ENCODE assay signal across 23 cellular contexts in the genomic region with DNA sequence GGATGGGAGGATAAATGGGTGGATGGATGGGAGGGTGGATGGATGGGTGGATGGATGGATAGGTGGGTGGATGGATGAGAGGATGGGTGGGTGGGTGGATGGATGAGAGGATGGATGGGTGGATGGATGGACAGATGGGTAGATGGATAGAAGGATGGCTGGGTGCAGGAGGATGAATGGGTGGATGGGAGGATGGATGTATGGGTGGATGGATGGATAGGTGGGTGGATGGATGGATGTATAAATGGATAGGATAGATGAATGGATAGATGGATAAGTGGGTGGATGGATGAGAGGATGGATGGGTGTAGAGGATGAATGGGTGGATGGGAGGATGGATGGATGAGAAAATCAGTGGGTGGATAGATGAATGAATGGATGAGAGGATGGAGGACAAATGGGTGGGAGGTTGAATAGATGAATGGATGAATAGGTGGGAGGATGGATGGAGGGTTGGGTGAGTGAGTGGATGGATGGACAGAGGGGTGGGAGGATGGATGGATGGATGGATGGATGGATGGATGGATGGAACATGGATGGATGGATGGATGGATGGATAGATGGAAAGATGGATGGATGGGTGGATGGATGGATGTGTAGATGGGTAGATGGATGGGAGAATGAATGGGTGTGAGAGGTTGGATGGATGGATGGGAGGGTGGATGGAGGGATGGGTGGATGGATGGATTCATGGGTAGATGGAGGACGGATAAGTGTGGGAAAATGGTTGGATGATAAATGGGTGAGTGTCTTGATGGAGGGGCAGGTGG. TPM values are rescaled to one million over a fixed set of nuclear protein-coding genes. Genes with fewer than 3 reads are reported as not detected.
DNase-seq lines count a peak whose midpoint lies in the region; ATAC-seq, FAIRE-seq and TF ChIP-seq lines count a peak whose summit lies in the region.
"Had no signal": no experiment of that assay in that cellular context is flagged by ENCODE, and none has a peak within 500 bp of the region (broad histone marks: within the 10 kb centered on the region; RNA-seq: fewer than 3 reads in every experiment).

No MANE protein-coding gene starts in this region.

- TF ChIP-seq RAD21 in IMR-90 (IDR thresholded peaks at IDR 0.05; ENCODE audit: low read length) (no peak), H1 (IDR thresholded peaks at IDR 0.05 in 1 of 2, conservative IDR thresholded peaks at IDR 0.05 in 1 of 2; ENCODE audit: low read depth in 2 of 2, low read length in 2 of 2) (no peak)

- TF ChIP-seq CTCF in IMR-90 (conservative IDR thresholded peaks at IDR 0.05; ENCODE audit: low read depth, low read length) (no peak), H1 (IDR thresholded peaks at IDR 0.05; ENCODE audit: control extremely low read depth in 1 of 3, insufficient read depth in 1 of 3, low read depth in 1 of 3, low read length in 3 of 3) (no peak), nephron progenitor cell (IDR thresholded peaks at IDR 0.05) (no peak), testis (IDR thresholded peaks at IDR 0.05) (no peak)

- H2BK12ac ChIP-seq in H1 (ENCODE audit: low read depth, low read length) = peak overlapping the region; percentile 50; the same call in 1 of the 2 replicates

- H3K79me1 ChIP-seq in IMR-90 (ENCODE audit: low read depth in 1 of 2, low read length in 2 of 2) (no peaks in the 10 kb centered on the region), H1 (ENCODE audit: low read depth, low read length) (no peaks in the 10 kb centered on the region)

- TF ChIP-seq EP300 in H1 (IDR thresholded peaks at IDR 0.05; ENCODE audit: borderline replicate concordance in 1 of 2, low read depth in 2 of 2, low read length in 2 of 2) = no peak

- FAIRE-seq in H1 (lab: Jason Lieb, UNC) = no peak
- FAIRE-seq: A549, D721Med, G401.6, GM12891, GM19239 had no signal

- TF ChIP-seq POLR2A in IMR-90 (IDR thresholded peaks at IDR 0.05; ENCODE audit: low read depth, low read length) (no peak), H1 (IDR thresholded peaks at IDR 0.05; ENCODE audit: control extremely low read depth in 1 of 2, low read depth in 2 of 2, low read length in 2 of 2) (no peak), testis (IDR thresholded peaks at IDR 0.05) (no peak)

- peak overlapping the region; percentile 63 for H3K27ac Mint-ChIP-seq in activated naive CD4-positive, alpha-beta T cell treated with anti-CD3 and anti-CD28 coated beads, Interleukin-2, amount 50 U/mL, for 24 hours
- no peak overlapping the region for H3K27ac Mint-ChIP-seq in activated naive CD4-positive, alpha-beta T cell treated with anti-CD3 and anti-CD28 coated beads, Interleukin-2, amount 10 ng/mL, durations not matched to agents 7 days and 5 days
- H3K27ac Mint-ChIP-seq in nephron progenitor cell = no peak overlapping the region
- H3K27ac Mint-ChIP-seq: CD4-positive, alpha-beta T cell had no signal

- H4K5ac ChIP-seq in IMR-90 (ENCODE audit: low read depth, low read length) (no peak overlapping the region), H1 (ENCODE audit: insufficient read length, low read depth, low read length) (no peak overlapping the region)

- intact Hi-C loops in IMR-90 (cut with micrococcal nuclease) = no loop called here
- intact Hi-C loops in testis (cut with DNase I; ENCODE audit: low total_unique reads) = no loop called here

- H3K23me2 ChIP-seq in H1 (ENCODE audit: low read depth, low read length) = peaks cover 22% of the 10 kb centered on the region; the same call in 1 of the 2 replicates

- H3K27me3 ChIP-seq in IMR-90 (ENCODE audit: control insufficient read depth, insufficient read depth, low read length) = peaks cover 53% of the 10 kb centered on the region
- H3K27me3 ChIP-seq in H1 (replicated peaks in 1 of 4; ENCODE audit: control insufficient read depth in 3 of 4, extremely low read depth in 1 of 4, insufficient read depth in 3 of 4, low read length in 3 of 4) = peaks cover 4 to 22% (median 16%) of the 10 kb centered on the region in 4 experiments; a peak in 5 of 7 replicates
- no peaks in the 10 kb centered on the region for H3K27me3 ChIP-seq in testis

- H3K9ac ChIP-seq in IMR-90 (ENCODE audit: low read depth, low read length) (no peak overlapping the region), H1 (replicated peaks in 1 of 4; ENCODE audit: extremely low read depth in 1 of 4, low read depth in 3 of 4, low read length in 3 of 4) (no peak overlapping the region)
- H3K9ac ChIP-seq: GM23248 had no signal

- H2BK5ac ChIP-seq in IMR-90 (ENCODE audit: low read depth, low read length, poor library complexity, severe bottlenecking) (peak overlapping the region; percentile 50), H1 (ENCODE audit: low read depth, low read length) (no peak overlapping the region)

- H4K91ac ChIP-seq in IMR-90 (ENCODE audit: insufficient read depth, low read depth, low read length) (no peak overlapping the region), H1 (replicated peaks; ENCODE audit: insufficient read length, low read length) (peak overlapping the region; percentile 54)

- no peak overlapping the region for H2AFZ ChIP-seq in IMR-90 (replicated peaks; ENCODE audit: low read length, poor library complexity)
- H2AFZ ChIP-seq in H1 (ENCODE audit: low read length) = no peak overlapping the region
- H2AFZ ChIP-seq: GM23248 had no signal

- H4K8ac ChIP-seq in IMR-90 (ENCODE audit: low read depth in 2 of 2, low read length in 2 of 2) (no peak overlapping the region), H1 (ENCODE audit: extremely low read depth, insufficient read depth, low read length) (no peak overlapping the region)

- H3K9me3 ChIP-seq in IMR-90 (ENCODE audit: control insufficient read depth, insufficient read depth, low read length) (peaks cover 4% of the 10 kb centered on the region; the same call in 1 of the 2 replicates), H1 (ENCODE audit: insufficient read depth in 2 of 2, low read depth in 1 of 2, low read length in 1 of 2) (no peaks in the 10 kb centered on the region), testis (no peaks in the 10 kb centered on the region)
- H3K9me3 ChIP-seq: A549, Caco-2 had no signal

- no TSS peak for BruUV-seq in IMR-90 (replicated peaks; lab: Mats Ljungman, UMichigan)

- H2BK15ac ChIP-seq in IMR-90 (ENCODE audit: low read depth, low read length) = no peak overlapping the region
- H2BK15ac ChIP-seq in H1 (ENCODE audit: low read length) = peak overlapping the region; percentile 81; the same call in 1 of the 2 replicates

- H3K79me2 ChIP-seq in H1 (ENCODE audit: control insufficient read depth in 1 of 2, insufficient read depth in 2 of 2, low read length in 2 of 2) = no peaks in the 10 kb centered on the region

- H3K36me3 ChIP-seq in IMR-90 (ENCODE audit: control insufficient read depth, insufficient read depth, low read length) = no peaks in the 10 kb centered on the region
- H3K36me3 ChIP-seq in H1 (ENCODE audit: control insufficient read depth in 2 of 4, insufficient read depth in 4 of 4, low read length in 3 of 4) = no peaks in the 10 kb centered on the region
- H3K36me3 ChIP-seq in testis (ENCODE audit: low read depth, missing control alignments) = no peaks in the 10 kb centered on the region

- H2BK120ac ChIP-seq in IMR-90 (ENCODE audit: low read depth, low read length) = no peak overlapping the region
- no peak overlapping the region for H2BK120ac ChIP-seq in H1 (replicated peaks; ENCODE audit: low read depth, low read length)

- dilution Hi-C loops in IMR-90 (cut with HindIII; ENCODE audit: low sequenced_read_pairs, unreplicated experiment) = no loop called here

- POLR2A ChIA-PET in IMR-90 (lab: Charles Lee; ENCODE audit: unreplicated experiment) = no interaction called here
- POLR2A ChIA-PET in H1 (lab: Charles Lee; ENCODE audit: partially characterized antibody) = interaction anchor here (0.6 kb wide), 1 partner anchor 15 kb away, joined by 3 read pairs; no protein-coding TSS in a partner anchor

- no peak overlapping the region for H3K4me2 ChIP-seq in IMR-90 (ENCODE audit: low read depth, low read length)
- no peak overlapping the region; a peak in 1 of 4 replicates for H3K4me2 ChIP-seq in H1 (ENCODE audit: insufficient read depth in 1 of 2, low read depth in 2 of 2, low read length in 2 of 2)
- H3K4me2 ChIP-seq: A549 had no signal

- no peak overlapping the region for H2BK20ac ChIP-seq in IMR-90 (ENCODE audit: low read depth, low read length)
- no peak overlapping the region for H2BK20ac ChIP-seq in H1 (ENCODE audit: low read length)

- H3K4me1 ChIP-seq in IMR-90 (ENCODE audit: control insufficient read depth, insufficient read depth, low read length) = no peaks in the 10 kb centered on the region
- peaks cover 0 to 13% (median 2%) of the 10 kb centered on the region in 4 experiments; a peak in 3 of 7 replicates for H3K4me1 ChIP-seq in H1 (replicated peaks in 1 of 4; ENCODE audit: control insufficient read depth in 3 of 4, insufficient read depth in 4 of 4, low read length in 3 of 4)
- no peaks in the 10 kb centered on the region for H3K4me1 ChIP-seq in testis
- H3K4me1 ChIP-seq: A549, Caco-2 had no signal

- H4K20me1 ChIP-seq in IMR-90 (ENCODE audit: insufficient read depth, low read length) (no peaks in the 10 kb centered on the region), H1 (replicated peaks in 1 of 2; ENCODE audit: control insufficient read depth in 1 of 2, insufficient read depth in 2 of 2, low read length in 2 of 2) (peaks cover 0 to 8% of the 10 kb centered on the region in 2 experiments)

- no peak for ATAC-seq in IMR-90 (ENCODE audit: low read depth)
- ATAC-seq: A549, HCT116 had no signal

- H3K14ac ChIP-seq in IMR-90 (replicated peaks; ENCODE audit: low read depth, low read length) = no peak overlapping the region
- H3K14ac ChIP-seq in H1 (ENCODE audit: insufficient read length) = no peak overlapping the region

- H3K4me3 ChIP-seq in IMR-90 (ENCODE audit: insufficient read depth, low read depth, low read length) (no peak overlapping the region), H1 (ENCODE audit: extremely low read depth in 1 of 4, insufficient read depth in 2 of 4, low read depth in 3 of 4, low read length in 4 of 4) (no peak overlapping the region), testis (no peak overlapping the region)
- H3K4me3 ChIP-seq: A549, GM23248 had no signal

- peaks cover 1% of the 10 kb centered on the region for H3K36me3 Mint-ChIP-seq in activated naive CD4-positive, alpha-beta T cell treated with anti-CD3 and anti-CD28 coated beads, Interleukin-2, amount 50 U/mL, for 24 hours
- no peaks in the 10 kb centered on the region for H3K36me3 Mint-ChIP-seq in activated naive CD4-positive, alpha-beta T cell treated with anti-CD3 and anti-CD28 coated beads, Interleukin-2, amount 10 ng/mL, durations not matched to agents 7 days and 5 days
- no peaks in the 10 kb centered on the region for H3K36me3 Mint-ChIP-seq in nephron progenitor cell (ENCODE audit: low read depth)

- no peaks in the 10 kb centered on the region for H3K9me3 Mint-ChIP-seq in activated naive CD4-positive, alpha-beta T cell treated with anti-CD3 and anti-CD28 coated beads, Interleukin-2, amount 50 U/mL, for 24 hours
- no peaks in the 10 kb centered on the region for H3K9me3 Mint-ChIP-seq in activated naive CD4-positive, alpha-beta T cell treated with anti-CD3 and anti-CD28 coated beads, Interleukin-2, amount 10 ng/mL, durations not matched to agents 7 days and 5 days
- H3K9me3 Mint-ChIP-seq in nephron progenitor cell = peaks cover 16% of the 10 kb centered on the region
- H3K9me3 Mint-ChIP-seq: CD4-positive, alpha-beta T cell had no signal

- H3K23ac ChIP-seq in IMR-90 (ENCODE audit: low read depth, low read length) = no peak overlapping the region
- no peak overlapping the region for H3K23ac ChIP-seq in H1 (ENCODE audit: insufficient read length)

- H3K18ac ChIP-seq in IMR-90 (ENCODE audit: low read depth, low read length) (no peak overlapping the region), H1 (ENCODE audit: extremely low read depth, low read length) (no peak overlapping the region)

- no peak overlapping the region for H2AK5ac ChIP-seq in IMR-90 (ENCODE audit: low read depth, low read length)
- H2AK5ac ChIP-seq in H1 (ENCODE audit: low read depth, low read length) = peak overlapping the region; percentile 95; the same call in 1 of the 2 replicates

- no peaks in the 10 kb centered on the region for H3K9me1 ChIP-seq in IMR-90 (ENCODE audit: insufficient read depth, low read length)

- no peak overlapping the region for H3K27ac ChIP-seq in IMR-90 (ENCODE audit: insufficient read depth, low read length)
- no peak overlapping the region for H3K27ac ChIP-seq in H1 (ENCODE audit: low read depth, low read length)
- H3K27ac ChIP-seq in testis = no peak overlapping the region
- H3K27ac ChIP-seq: 22Rv1, A549, C4-2B, GM23248 had no signal

- H3K4ac ChIP-seq in IMR-90 (ENCODE audit: low read depth, low read length) (no peak overlapping the region), H1 (replicated peaks; ENCODE audit: insufficient read length, low read depth, low read length) (no peak overlapping the region)

- no peak overlapping the region for H3K4me3 Mint-ChIP-seq in activated naive CD4-positive, alpha-beta T cell treated with anti-CD3 and anti-CD28 coated beads, Interleukin-2, amount 50 U/mL, for 24 hours
- no peak overlapping the region for H3K4me3 Mint-ChIP-seq in activated naive CD4-positive, alpha-beta T cell treated with anti-CD3 and anti-CD28 coated beads, Interleukin-2, amount 10 ng/mL, durations not matched to agents 7 days and 5 days
- H3K4me3 Mint-ChIP-seq in nephron progenitor cell = peak overlapping the region; percentile 56
- H3K4me3 Mint-ChIP-seq: CD4-positive, alpha-beta T cell had no signal

- no peaks in the 10 kb centered on the region for H3K4me1 Mint-ChIP-seq in activated naive CD4-positive, alpha-beta T cell treated with anti-CD3 and anti-CD28 coated beads, Interleukin-2, amount 50 U/mL, for 24 hours
- no peaks in the 10 kb centered on the region for H3K4me1 Mint-ChIP-seq in activated naive CD4-positive, alpha-beta T cell treated with anti-CD3 and anti-CD28 coated beads, Interleukin-2, amount 10 ng/mL, durations not matched to agents 7 days and 5 days
- H3K4me1 Mint-ChIP-seq in nephron progenitor cell = peaks cover 23% of the 10 kb centered on the region

- no peak for DNase-seq in activated naive CD4-positive, alpha-beta T cell treated with anti-CD3 and anti-CD28 coated beads, Interleukin-2, amount 10 ng/mL, durations not matched to agents 7 days and 5 days
- DNase-seq in IMR-90 (no peak), H1 (ENCODE audit: low read depth in 1 of 2, low spot score in 2 of 2) (no peak), nephron progenitor cell (no peak), anterior cingulate cortex (lab: John Stamatoyannopoulos, UW) (no peak), NCI-H524 treated with DMSO at 0.1 percent for 48 hours (lab: John Stamatoyannopoulos, UW) (no peak), testis (no peak)
- DNase-seq: AML-193; Caco-2; CD4-positive, alpha-beta T cell; GM23248; H7 had no signal

- 81 to 100% methylated on average over 1 of the region's 1 CpG for WGBS in IMR-90 (ENCODE audit: extremely low coverage in 2 of 2, insufficient read length in 1 of 2), 2 experiments
- WGBS in H1 (ENCODE audit: extremely low coverage in 1 of 2, insufficient coverage in 1 of 2, insufficient read length in 1 of 2, insufficient replicate concordance in 2 of 2, low coverage in 1 of 2, low lambda C conversion rate in 2 of 2, missing lambda C conversion rate in 1 of 2), 2 experiments = 91 to 100% methylated on average over 1 of the region's 1 CpG
- 78 to 90% methylated on average over 1 of the region's 1 CpG for WGBS in testis, 2 donors

- no peak overlapping the region for H2AK9ac ChIP-seq in IMR-90 (replicated peaks; ENCODE audit: low read depth, low read length, poor library complexity)

- H3K27me3 Mint-ChIP-seq in activated naive CD4-positive, alpha-beta T cell treated with anti-CD3 and anti-CD28 coated beads, Interleukin-2, amount 50 U/mL, for 24 hours = peaks cover 39% of the 10 kb centered on the region
- peaks cover 73% of the 10 kb centered on the region for H3K27me3 Mint-ChIP-seq in activated naive CD4-positive, alpha-beta T cell treated with anti-CD3 and anti-CD28 coated beads, Interleukin-2, amount 10 ng/mL, durations not matched to agents 7 days and 5 days
- peaks cover 96% of the 10 kb centered on the region for H3K27me3 Mint-ChIP-seq in nephron progenitor cell (ENCODE audit: low read depth, poor library complexity)

- H3K56ac ChIP-seq in IMR-90 (ENCODE audit: extremely low read depth, insufficient read depth, low read length) (no peak overlapping the region), H1 (replicated peaks; ENCODE audit: insufficient read length, low read depth, low read length) (peak overlapping the region; percentile 30)

- CTCF ChIA-PET in activated naive CD4-positive, alpha-beta T cell treated with anti-CD3 and anti-CD28 coated beads, Interleukin-2, amount 10 ng/mL, durations not matched to agents 7 days and 5 days (lab: Charles Lee) = no interaction called here
- CTCF ChIA-PET in IMR-90 (lab: Yijun Ruan, JAX) (no interaction called here), H1 (lab: Charles Lee; ENCODE audit: partially characterized antibody) (interaction anchor here (1.3 kb wide), 1 partner anchor 45 kb away, joined by 7 read pairs; no protein-coding TSS in a partner anchor)

- in situ Hi-C loops in IMR-90 (cut with MboI; ENCODE audit: low sequenced_read_pairs) = no loop called here

RNA-seq across cellular contexts. Expression of gene ONECUT3, which starts 35.9 kb away (rescaled TPM):
- total RNA-seq in IMR-90 (2012; rRNA removed) (not detected in 2 replicates), testis (under 1 TPM; 0.25 to 0.39 TPM)
- polyA plus RNA-seq in IMR-90 (2012; rRNA removed) (not detected in 2 replicates), H1 (2011; rRNA removed) (not detected in 2 replicates), testis (ENCODE audit: insufficient read depth, low read depth, low replicate concordance) (0.13 TPM)
- not detected in 2 replicates for polyA plus RNA-seq in IMR-90 (2012; cell fraction: cytosol; rRNA removed)
- polyA plus RNA-seq in IMR-90 (2012; cell fraction: nucleus; rRNA removed; ENCODE audit: low replicate concordance) = not detected in 2 replicates
- not detected in 2 replicates for total RNA-seq in H1 (2021; fragmentation: NEBNext Ultra II Directional; extraction: Animal tissue kit (Norgen Biotek cat#: 25700))
- polyA plus RNA-seq in H1 (2011; cell fraction: cytosol; rRNA removed) = not detected
- polyA plus RNA-seq in H1 (2011; cell fraction: nucleus; rRNA removed) = not detected
- 0.04 TPM in 1 of 4 replicates, not detected in the others for polyA plus RNA-seq in H1 (2012, experiment 1 of 2)
- polyA plus RNA-seq in H1 (2012, experiment 2 of 2) = 0.01 TPM
- polyA plus RNA-seq in H1 (2013, experiment 1 of 2) = not detected
- not detected for polyA plus RNA-seq in H1 (2013, experiment 2 of 2)
- not detected in 2 replicates for polyA minus RNA-seq in H1 (2011; rRNA and poly(A)+ RNA removed)
- polyA minus RNA-seq in H1 (2011; cell fraction: cytosol; rRNA and poly(A)+ RNA removed) = not detected
- polyA minus RNA-seq in H1 (2011; cell fraction: nucleus; rRNA and poly(A)+ RNA removed) = not detected
- total RNA-seq: Caco-2; CD4-positive, alpha-beta T cell; GM23248; H7; HT-29 had no signal
- polyA plus RNA-seq: BJ, GM23248 had no signal
